1 cellular context compared by ENCODE assay signal in the genomic region with DNA sequence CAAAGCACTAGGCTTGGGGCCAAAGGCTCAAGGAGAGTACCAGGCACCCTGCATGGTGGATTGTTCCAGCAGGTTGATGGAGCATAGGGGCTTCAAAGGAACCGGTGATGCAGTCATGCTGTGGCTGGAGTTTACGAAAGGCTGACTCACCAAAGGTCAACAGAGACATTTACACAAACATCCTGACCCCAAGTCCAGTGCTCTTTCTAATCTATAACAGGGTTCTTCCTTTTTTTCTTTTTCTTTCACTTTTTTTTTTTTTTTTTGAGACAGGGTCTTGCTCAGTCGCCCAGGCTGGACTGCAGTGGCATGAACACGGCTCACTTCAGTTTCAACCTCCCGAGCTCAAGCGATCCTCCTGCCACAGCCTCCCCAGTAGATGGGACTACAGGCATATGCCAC.
TF ChIP-seq lines count a peak whose summit lies in the region.

No MANE protein-coding gene starts in this region.

TF ChIP-seq in HepG2, 621 proteins besides CTCF, POLR2A, EP300 and RAD21 (continued from another document and continues in another):
- TF ChIP-seq, protein P1, sequence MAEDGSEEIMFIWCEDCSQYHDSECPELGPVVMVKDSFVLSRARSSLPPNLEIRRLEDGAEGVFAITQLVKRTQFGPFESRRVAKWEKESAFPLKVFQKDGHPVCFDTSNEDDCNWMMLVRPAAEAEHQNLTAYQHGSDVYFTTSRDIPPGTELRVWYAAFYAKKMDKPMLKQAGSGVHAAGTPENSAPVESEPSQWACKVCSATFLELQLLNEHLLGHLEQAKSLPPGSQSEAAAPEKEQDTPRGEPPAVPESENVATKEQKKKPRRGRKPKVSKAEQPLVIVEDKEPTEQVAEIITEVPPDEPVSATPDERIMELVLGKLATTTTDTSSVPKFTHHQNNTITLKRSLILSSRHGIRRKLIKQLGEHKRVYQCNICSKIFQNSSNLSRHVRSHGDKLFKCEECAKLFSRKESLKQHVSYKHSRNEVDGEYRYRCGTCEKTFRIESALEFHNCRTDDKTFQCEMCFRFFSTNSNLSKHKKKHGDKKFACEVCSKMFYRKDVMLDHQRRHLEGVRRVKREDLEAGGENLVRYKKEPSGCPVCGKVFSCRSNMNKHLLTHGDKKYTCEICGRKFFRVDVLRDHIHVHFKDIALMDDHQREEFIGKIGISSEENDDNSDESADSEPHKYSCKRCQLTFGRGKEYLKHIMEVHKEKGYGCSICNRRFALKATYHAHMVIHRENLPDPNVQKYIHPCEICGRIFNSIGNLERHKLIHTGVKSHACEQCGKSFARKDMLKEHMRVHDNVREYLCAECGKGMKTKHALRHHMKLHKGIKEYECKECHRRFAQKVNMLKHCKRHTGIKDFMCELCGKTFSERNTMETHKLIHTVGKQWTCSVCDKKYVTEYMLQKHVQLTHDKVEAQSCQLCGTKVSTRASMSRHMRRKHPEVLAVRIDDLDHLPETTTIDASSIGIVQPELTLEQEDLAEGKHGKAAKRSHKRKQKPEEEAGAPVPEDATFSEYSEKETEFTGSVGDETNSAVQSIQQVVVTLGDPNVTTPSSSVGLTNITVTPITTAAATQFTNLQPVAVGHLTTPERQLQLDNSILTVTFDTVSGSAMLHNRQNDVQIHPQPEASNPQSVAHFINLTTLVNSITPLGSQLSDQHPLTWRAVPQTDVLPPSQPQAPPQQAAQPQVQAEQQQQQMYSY (CRISPR knock-in tag; IDR thresholded peaks at IDR 0.05) = no peak
- TF ChIP-seq AHR (CRISPR knock-in tag; IDR thresholded peaks at IDR 0.05) = no peak
- TF ChIP-seq, protein P2, sequence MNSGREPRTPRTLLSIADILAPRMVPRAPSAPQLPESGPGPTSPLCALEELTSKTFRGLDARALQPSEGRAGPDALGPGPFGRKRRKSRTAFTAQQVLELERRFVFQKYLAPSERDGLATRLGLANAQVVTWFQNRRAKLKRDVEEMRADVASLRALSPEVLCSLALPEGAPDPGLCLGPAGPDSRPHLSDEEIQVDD (CRISPR knock-in tag; IDR thresholded peaks at IDR 0.05; ENCODE audit: borderline replicate concordance) = no peak
- peak; percentile 43; the same call in 1 of the 2 replicates for TF ChIP-seq ZBTB21 (CRISPR knock-in tag; IDR thresholded peaks at IDR 0.05)
- no peak for TF ChIP-seq PRMT3 (CRISPR knock-in tag; IDR thresholded peaks at IDR 0.05; ENCODE audit: borderline replicate concordance, low read depth)
- no peak for TF ChIP-seq ZSCAN22 (CRISPR knock-in tag; IDR thresholded peaks at IDR 0.05)
- peak; percentile 85; the same call in 1 of the 2 replicates for TF ChIP-seq MEF2D (CRISPR knock-in tag; IDR thresholded peaks at IDR 0.05)
- no peak for TF ChIP-seq REXO4 (CRISPR knock-in tag; IDR thresholded peaks at IDR 0.05; ENCODE audit: borderline replicate concordance)
- TF ChIP-seq HMG20B (CRISPR knock-in tag; conservative IDR thresholded peaks at IDR 0.05) = 0 out of 2 replicates have a peak, but pooled peaks have one; percentile 61
- 0 out of 2 replicates have a peak, but pooled peaks have one; percentile 27 for TF ChIP-seq KMT2A (CRISPR knock-in tag; IDR thresholded peaks at IDR 0.05)
- TF ChIP-seq TEAD2 (CRISPR knock-in tag; IDR thresholded peaks at IDR 0.05) = no peak
- 0 out of 2 replicates have a peak, but pooled peaks have one; percentile 38 for TF ChIP-seq ZNF335 (CRISPR knock-in tag; IDR thresholded peaks at IDR 0.05)
- TF ChIP-seq, protein P3, sequence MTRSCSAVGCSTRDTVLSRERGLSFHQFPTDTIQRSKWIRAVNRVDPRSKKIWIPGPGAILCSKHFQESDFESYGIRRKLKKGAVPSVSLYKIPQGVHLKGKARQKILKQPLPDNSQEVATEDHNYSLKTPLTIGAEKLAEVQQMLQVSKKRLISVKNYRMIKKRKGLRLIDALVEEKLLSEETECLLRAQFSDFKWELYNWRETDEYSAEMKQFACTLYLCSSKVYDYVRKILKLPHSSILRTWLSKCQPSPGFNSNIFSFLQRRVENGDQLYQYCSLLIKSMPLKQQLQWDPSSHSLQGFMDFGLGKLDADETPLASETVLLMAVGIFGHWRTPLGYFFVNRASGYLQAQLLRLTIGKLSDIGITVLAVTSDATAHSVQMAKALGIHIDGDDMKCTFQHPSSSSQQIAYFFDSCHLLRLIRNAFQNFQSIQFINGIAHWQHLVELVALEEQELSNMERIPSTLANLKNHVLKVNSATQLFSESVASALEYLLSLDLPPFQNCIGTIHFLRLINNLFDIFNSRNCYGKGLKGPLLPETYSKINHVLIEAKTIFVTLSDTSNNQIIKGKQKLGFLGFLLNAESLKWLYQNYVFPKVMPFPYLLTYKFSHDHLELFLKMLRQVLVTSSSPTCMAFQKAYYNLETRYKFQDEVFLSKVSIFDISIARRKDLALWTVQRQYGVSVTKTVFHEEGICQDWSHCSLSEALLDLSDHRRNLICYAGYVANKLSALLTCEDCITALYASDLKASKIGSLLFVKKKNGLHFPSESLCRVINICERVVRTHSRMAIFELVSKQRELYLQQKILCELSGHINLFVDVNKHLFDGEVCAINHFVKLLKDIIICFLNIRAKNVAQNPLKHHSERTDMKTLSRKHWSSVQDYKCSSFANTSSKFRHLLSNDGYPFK (CRISPR knock-in tag; IDR thresholded peaks at IDR 0.05; ENCODE audit: borderline replicate concordance) = no peak
- TF ChIP-seq, protein P4, sequence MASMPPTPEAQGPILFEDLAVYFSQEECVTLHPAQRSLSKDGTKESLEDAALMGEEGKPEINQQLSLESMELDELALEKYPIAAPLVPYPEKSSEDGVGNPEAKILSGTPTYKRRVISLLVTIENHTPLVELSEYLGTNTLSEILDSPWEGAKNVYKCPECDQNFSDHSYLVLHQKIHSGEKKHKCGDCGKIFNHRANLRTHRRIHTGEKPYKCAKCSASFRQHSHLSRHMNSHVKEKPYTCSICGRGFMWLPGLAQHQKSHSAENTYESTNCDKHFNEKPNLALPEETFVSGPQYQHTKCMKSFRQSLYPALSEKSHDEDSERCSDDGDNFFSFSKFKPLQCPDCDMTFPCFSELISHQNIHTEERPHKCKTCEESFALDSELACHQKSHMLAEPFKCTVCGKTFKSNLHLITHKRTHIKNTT (CRISPR knock-in tag; IDR thresholded peaks at IDR 0.05) = no peak
- TF ChIP-seq NFKBIZ (CRISPR knock-in tag; IDR thresholded peaks at IDR 0.05) = peak; percentile 87; the same call in 1 of the 2 replicates
- TF ChIP-seq, protein P5, sequence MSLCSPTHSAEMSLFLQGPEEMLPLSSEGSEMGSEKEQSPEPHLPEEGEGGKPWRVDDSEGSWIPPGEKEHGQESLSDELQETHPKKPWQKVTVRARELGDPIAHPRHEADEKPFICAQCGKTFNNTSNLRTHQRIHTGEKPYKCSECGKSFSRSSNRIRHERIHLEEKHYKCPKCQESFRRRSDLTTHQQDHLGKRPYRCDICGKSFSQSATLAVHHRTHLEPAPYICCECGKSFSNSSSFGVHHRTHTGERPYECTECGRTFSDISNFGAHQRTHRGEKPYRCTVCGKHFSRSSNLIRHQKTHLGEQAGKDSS (CRISPR knock-in tag; IDR thresholded peaks at IDR 0.05; ENCODE audit: borderline replicate concordance, low read depth) = peak; percentile 100
- no peak for TF ChIP-seq ZNF260 (CRISPR knock-in tag; IDR thresholded peaks at IDR 0.05; ENCODE audit: borderline replicate concordance, low read depth)
- no peak for TF ChIP-seq HDAC6 (IDR thresholded peaks at IDR 0.05; ENCODE audit: low read depth, low read length)
- no peak for TF ChIP-seq REPIN1 (CRISPR knock-in tag; IDR thresholded peaks at IDR 0.05; ENCODE audit: borderline replicate concordance, low read depth)
- TF ChIP-seq, protein P6, sequence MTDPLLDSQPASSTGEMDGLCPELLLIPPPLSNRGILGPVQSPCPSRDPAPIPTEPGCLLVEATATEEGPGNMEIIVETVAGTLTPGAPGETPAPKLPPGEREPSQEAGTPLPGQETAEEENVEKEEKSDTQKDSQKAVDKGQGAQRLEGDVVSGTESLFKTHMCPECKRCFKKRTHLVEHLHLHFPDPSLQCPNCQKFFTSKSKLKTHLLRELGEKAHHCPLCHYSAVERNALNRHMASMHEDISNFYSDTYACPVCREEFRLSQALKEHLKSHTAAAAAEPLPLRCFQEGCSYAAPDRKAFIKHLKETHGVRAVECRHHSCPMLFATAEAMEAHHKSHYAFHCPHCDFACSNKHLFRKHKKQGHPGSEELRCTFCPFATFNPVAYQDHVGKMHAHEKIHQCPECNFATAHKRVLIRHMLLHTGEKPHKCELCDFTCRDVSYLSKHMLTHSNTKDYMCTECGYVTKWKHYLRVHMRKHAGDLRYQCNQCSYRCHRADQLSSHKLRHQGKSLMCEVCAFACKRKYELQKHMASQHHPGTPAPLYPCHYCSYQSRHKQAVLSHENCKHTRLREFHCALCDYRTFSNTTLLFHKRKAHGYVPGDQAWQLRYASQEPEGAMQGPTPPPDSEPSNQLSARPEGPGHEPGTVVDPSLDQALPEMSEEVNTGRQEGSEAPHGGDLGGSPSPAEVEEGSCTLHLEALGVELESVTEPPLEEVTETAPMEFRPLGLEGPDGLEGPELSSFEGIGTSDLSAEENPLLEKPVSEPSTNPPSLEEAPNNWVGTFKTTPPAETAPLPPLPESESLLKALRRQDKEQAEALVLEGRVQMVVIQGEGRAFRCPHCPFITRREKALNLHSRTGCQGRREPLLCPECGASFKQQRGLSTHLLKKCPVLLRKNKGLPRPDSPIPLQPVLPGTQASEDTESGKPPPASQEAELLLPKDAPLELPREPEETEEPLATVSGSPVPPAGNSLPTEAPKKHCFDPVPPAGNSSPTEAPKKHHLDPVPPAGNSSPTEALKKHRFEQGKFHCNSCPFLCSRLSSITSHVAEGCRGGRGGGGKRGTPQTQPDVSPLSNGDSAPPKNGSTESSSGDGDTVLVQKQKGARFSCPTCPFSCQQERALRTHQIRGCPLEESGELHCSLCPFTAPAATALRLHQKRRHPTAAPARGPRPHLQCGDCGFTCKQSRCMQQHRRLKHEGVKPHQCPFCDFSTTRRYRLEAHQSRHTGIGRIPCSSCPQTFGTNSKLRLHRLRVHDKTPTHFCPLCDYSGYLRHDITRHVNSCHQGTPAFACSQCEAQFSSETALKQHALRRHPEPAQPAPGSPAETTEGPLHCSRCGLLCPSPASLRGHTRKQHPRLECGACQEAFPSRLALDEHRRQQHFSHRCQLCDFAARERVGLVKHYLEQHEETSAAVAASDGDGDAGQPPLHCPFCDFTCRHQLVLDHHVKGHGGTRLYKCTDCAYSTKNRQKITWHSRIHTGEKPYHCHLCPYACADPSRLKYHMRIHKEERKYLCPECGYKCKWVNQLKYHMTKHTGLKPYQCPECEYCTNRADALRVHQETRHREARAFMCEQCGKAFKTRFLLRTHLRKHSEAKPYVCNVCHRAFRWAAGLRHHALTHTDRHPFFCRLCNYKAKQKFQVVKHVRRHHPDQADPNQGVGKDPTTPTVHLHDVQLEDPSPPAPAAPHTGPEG (CRISPR knock-in tag; IDR thresholded peaks at IDR 0.05) = no peak
- peak; percentile 33 for TF ChIP-seq ASH2L (IDR thresholded peaks at IDR 0.05; ENCODE audit: insufficient read length, low read depth, low read length)
- no peak for TF ChIP-seq IRX3 (CRISPR knock-in tag; IDR thresholded peaks at IDR 0.05; ENCODE audit: borderline replicate concordance, low read depth)
- TF ChIP-seq, protein P7, sequence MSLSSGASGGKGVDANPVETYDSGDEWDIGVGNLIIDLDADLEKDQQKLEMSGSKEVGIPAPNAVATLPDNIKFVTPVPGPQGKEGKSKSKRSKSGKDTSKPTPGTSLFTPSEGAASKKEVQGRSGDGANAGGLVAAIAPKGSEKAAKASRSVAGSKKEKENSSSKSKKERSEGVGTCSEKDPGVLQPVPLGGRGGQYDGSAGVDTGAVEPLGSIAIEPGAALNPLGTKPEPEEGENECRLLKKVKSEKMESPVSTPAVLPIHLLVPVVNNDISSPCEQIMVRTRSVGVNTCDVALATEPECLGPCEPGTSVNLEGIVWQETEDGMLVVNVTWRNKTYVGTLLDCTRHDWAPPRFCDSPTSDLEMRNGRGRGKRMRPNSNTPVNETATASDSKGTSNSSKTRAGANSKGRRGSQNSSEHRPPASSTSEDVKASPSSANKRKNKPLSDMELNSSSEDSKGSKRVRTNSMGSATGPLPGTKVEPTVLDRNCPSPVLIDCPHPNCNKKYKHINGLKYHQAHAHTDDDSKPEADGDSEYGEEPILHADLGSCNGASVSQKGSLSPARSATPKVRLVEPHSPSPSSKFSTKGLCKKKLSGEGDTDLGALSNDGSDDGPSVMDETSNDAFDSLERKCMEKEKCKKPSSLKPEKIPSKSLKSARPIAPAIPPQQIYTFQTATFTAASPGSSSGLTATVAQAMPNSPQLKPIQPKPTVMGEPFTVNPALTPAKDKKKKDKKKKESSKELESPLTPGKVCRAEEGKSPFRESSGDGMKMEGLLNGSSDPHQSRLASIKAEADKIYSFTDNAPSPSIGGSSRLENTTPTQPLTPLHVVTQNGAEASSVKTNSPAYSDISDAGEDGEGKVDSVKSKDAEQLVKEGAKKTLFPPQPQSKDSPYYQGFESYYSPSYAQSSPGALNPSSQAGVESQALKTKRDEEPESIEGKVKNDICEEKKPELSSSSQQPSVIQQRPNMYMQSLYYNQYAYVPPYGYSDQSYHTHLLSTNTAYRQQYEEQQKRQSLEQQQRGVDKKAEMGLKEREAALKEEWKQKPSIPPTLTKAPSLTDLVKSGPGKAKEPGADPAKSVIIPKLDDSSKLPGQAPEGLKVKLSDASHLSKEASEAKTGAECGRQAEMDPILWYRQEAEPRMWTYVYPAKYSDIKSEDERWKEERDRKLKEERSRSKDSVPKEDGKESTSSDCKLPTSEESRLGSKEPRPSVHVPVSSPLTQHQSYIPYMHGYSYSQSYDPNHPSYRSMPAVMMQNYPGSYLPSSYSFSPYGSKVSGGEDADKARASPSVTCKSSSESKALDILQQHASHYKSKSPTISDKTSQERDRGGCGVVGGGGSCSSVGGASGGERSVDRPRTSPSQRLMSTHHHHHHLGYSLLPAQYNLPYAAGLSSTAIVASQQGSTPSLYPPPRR (CRISPR knock-in tag; IDR thresholded peaks at IDR 0.05; ENCODE audit: borderline replicate concordance) = peak; percentile 89
- peak; percentile 36; the same call in 1 of the 2 replicates for TF ChIP-seq SIX4 (CRISPR knock-in tag; IDR thresholded peaks at IDR 0.05)
- no peak for TF ChIP-seq ZNF720 (CRISPR knock-in tag; IDR thresholded peaks at IDR 0.05)
- peak; percentile 72; the same call in 1 of the 2 replicates for TF ChIP-seq ZNF788 (CRISPR knock-in tag; IDR thresholded peaks at IDR 0.05; ENCODE audit: borderline replicate concordance)
- TF ChIP-seq GATAD1 (CRISPR knock-in tag; IDR thresholded peaks at IDR 0.05) = peak; percentile 65
- peak; percentile 100 for TF ChIP-seq FOSL1 (CRISPR knock-in tag; IDR thresholded peaks at IDR 0.05; ENCODE audit: borderline replicate concordance)
- TF ChIP-seq PHF21A (CRISPR knock-in tag; IDR thresholded peaks at IDR 0.05) = peak; percentile 69
- TF ChIP-seq, protein P8, sequence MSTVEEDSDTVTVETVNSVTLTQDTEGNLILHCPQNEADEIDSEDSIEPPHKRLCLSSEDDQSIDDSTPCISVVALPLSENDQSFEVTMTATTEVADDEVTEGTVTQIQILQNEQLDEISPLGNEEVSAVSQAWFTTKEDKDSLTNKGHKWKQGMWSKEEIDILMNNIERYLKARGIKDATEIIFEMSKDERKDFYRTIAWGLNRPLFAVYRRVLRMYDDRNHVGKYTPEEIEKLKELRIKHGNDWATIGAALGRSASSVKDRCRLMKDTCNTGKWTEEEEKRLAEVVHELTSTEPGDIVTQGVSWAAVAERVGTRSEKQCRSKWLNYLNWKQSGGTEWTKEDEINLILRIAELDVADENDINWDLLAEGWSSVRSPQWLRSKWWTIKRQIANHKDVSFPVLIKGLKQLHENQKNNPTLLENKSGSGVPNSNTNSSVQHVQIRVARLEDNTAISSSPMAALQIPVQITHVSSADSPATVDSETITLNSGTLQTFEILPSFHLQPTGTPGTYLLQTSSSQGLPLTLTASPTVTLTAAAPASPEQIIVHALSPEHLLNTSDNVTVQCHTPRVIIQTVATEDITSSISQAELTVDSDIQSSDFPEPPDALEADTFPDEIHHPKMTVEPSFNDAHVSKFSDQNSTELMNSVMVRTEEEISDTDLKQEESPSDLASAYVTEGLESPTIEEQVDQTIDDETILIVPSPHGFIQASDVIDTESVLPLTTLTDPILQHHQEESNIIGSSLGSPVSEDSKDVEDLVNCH (CRISPR knock-in tag; IDR thresholded peaks at IDR 0.05) = no peak
- peak; percentile 99 for TF ChIP-seq JUNB (CRISPR knock-in tag; IDR thresholded peaks at IDR 0.05; ENCODE audit: borderline replicate concordance)
- peak; percentile 28; the same call in 1 of the 2 replicates for TF ChIP-seq YEATS4 (CRISPR knock-in tag; IDR thresholded peaks at IDR 0.05; ENCODE audit: borderline replicate concordance)
- TF ChIP-seq SETDB1 (CRISPR knock-in tag; IDR thresholded peaks at IDR 0.05; ENCODE audit: borderline replicate concordance) = no peak
